In genomic region chr1:9652379-9653194, GRCh38 we compare ENCODE assay signal across 9 cellular contexts. TPM values are rescaled to one million over a fixed set of nuclear protein-coding genes. Genes with fewer than 3 reads are reported as not detected.
DNase-seq lines count a peak whose midpoint lies in the region; ATAC-seq, FAIRE-seq and TF ChIP-seq lines count a peak whose summit lies in the region.
"Had no signal": no experiment of that assay in that cellular context is flagged by ENCODE, and none has a peak within 500 bp of the region (broad histone marks: within the 10 kb centered on the region; RNA-seq: fewer than 3 reads in every experiment).

No MANE protein-coding gene starts in this region.

- FAIRE-seq in K562 (lab: Jason Lieb, UNC): no peak

- intact Hi-C loops in K562 (cut with micrococcal nuclease): no loop called here

- ATAC-seq in K562 (peak; percentile 48), lung (ENCODE audit: insufficient read depth, low FRiP score) (peak; percentile 30)

- no peak for TF ChIP-seq CTCF in K562 (IDR thresholded peaks at IDR 0.05 in 2 of 3, conservative IDR thresholded peaks at IDR 0.05 in 1 of 3; ENCODE audit: insufficient read depth in 2 of 3, low read depth in 1 of 3, low read length in 3 of 3)
- TF ChIP-seq CTCF in lung (IDR thresholded peaks at IDR 0.05; ENCODE audit: control extremely low read depth, extremely low read depth): no peak

- H3K36me3 ChIP-seq in K562 (ENCODE audit: control insufficient read depth, insufficient read depth, low read length) (no peaks in the 10 kb centered on the region), lung (ENCODE audit: control insufficient read depth in 2 of 2, insufficient read depth in 2 of 2, low read length in 2 of 2) (no peaks in the 10 kb centered on the region)

- peak overlapping the region in 1 of 2 experiments; percentile 87; a peak in 2 of 4 replicates for H3K9ac ChIP-seq in K562 (ENCODE audit: insufficient read depth in 1 of 2, low read depth in 2 of 2, low read length in 2 of 2)

- POLR2A ChIA-PET in K562 (lab: Yijun Ruan, JAX): interaction anchor here (0.7 to 1.7 kb wide), 2 partner anchors 11 to 25 kb away, joined by 3 to 6 read pairs; no protein-coding TSS in a partner anchor

- peak; percentile 59 for DNase-seq in NK-92 treated with Interleukin-12 subunit alpha and Interleukin-12 subunit beta, amount 100 ng/mL, for 24 hours (lab: John Stamatoyannopoulos, UW)
- DNase-seq in NK-92 (lab: John Stamatoyannopoulos, UW; ENCODE audit: unreplicated experiment) (no peak), T-helper 1 cell (peak; percentile 56 to 80 (median 66)), K562 (ENCODE audit: extremely low read depth in 1 of 4, low spot score in 3 of 4) (peak in 3 of 4 experiments; percentile 36 to 55 (median 51)), lung (ENCODE audit: low spot score) (no peak), cortex of kidney (lab: John Stamatoyannopoulos, UW) (no peak), NCI-H1694 treated with DMSO at 0.1 percent for 48 hours (lab: John Stamatoyannopoulos, UW) (no peak)

- peak overlapping the region; percentile 55 for H3K4me2 ChIP-seq in K562 (ENCODE audit: insufficient read depth, low read length)

- no peaks in the 10 kb centered on the region for H3K79me2 ChIP-seq in K562 (ENCODE audit: control insufficient read depth, insufficient read depth, low read length)

- H3K4me1 ChIP-seq in K562 (replicated peaks in 1 of 2; ENCODE audit: control insufficient read depth in 2 of 2, insufficient read depth in 2 of 2, low read length in 2 of 2) (peaks cover 14 to 40% of the 10 kb centered on the region in 2 experiments), lung (ENCODE audit: control insufficient read depth in 2 of 2, insufficient read depth in 2 of 2, low read length in 2 of 2) (no peaks in the 10 kb centered on the region)

- H3K27ac ChIP-seq in K562 (ENCODE audit: extremely low read depth, low read depth, low read length) (no peak overlapping the region), lung (ENCODE audit: low read depth in 1 of 2, low read length in 1 of 2) (peak overlapping the region in 1 of 2 donors; percentile 84), temporal lobe (ENCODE audit: low read depth, low read length) (peak overlapping the region; percentile 9)
- H3K27ac ChIP-seq: C4-2B had no signal

- TF ChIP-seq RAD21 in K562 (CRISPR knock-in tag; conservative IDR thresholded peaks at IDR 0.05 in 1 of 2, IDR thresholded peaks at IDR 0.05 in 1 of 2): no peak

- TSS peak; percentile 54 for BruUV-seq in K562 (replicated peaks; lab: Mats Ljungman, UMichigan)

- no peak for TF ChIP-seq POLR2A in K562 (conservative IDR thresholded peaks at IDR 0.05)

- H3K4me3 ChIP-seq in K562 (peak overlapping the region; percentile 48), lung (peak overlapping the region; percentile 36)

- 32% methylated on average over 48 of the region's 55 CpGs for WGBS in K562 (ENCODE audit: insufficient coverage, low coverage, missing lambda C conversion rate)
- 4 to 8% methylated on average over 55 of the region's 55 CpGs for whole genome bisulfite sequencing in lung, 2 donors

- H3K27me3 ChIP-seq in K562 (ENCODE audit: control insufficient read depth in 2 of 2, insufficient read depth in 2 of 2, low read length in 2 of 2) (peaks cover 6 to 9% of the 10 kb centered on the region in 2 experiments; a peak in 3 of 5 replicates), lung (ENCODE audit: control insufficient read depth, insufficient read depth) (no peaks in the 10 kb centered on the region)

- in situ Hi-C loops in K562 (cut with MboI): no loop called here

- H3K9me3 ChIP-seq in K562 (replicated peaks; ENCODE audit: control insufficient read depth, insufficient read depth, low read depth, low read length) (no peaks in the 10 kb centered on the region), lung (ENCODE audit: control insufficient read depth in 2 of 2, insufficient read depth in 1 of 2, low read length in 1 of 2) (no peaks in the 10 kb centered on the region)

- H3K9me1 ChIP-seq in K562 (ENCODE audit: control insufficient read depth, insufficient read depth, low read length): no peaks in the 10 kb centered on the region

- CTCF ChIA-PET in K562 (lab: Yijun Ruan, JAX; ENCODE audit: low intra/inter-chr PET ratio): no interaction called here

- TF ChIP-seq EP300 in K562 (IDR thresholded peaks at IDR 0.05; ENCODE audit: low read length): no peak

- peak overlapping the region; percentile 61 for H2AFZ ChIP-seq in K562 (ENCODE audit: low read depth, low read length)

- H4K20me1 ChIP-seq in K562 (replicated peaks; ENCODE audit: control insufficient read depth, insufficient read depth, low read length): no peaks in the 10 kb centered on the region

TF ChIP-seq in K562, 482 proteins besides CTCF, POLR2A, EP300 and RAD21 (continues in another document):
- 0 out of 2 replicates have a peak, but pooled peaks have one; percentile 25 for TF ChIP-seq EGR1 (conservative IDR thresholded peaks at IDR 0.05)
- peak; percentile 7 for TF ChIP-seq HMGN3 (IDR thresholded peaks at IDR 0.05; ENCODE audit: borderline replicate concordance, extremely low read depth, insufficient read length, low read depth, low read length)
- peak; percentile 34; the same call in 1 of the 2 replicates for TF ChIP-seq GABPA (tag; conservative IDR thresholded peaks at IDR 0.05; ENCODE audit: low read depth)
- TF ChIP-seq ZNF224 (CRISPR knock-in tag; IDR thresholded peaks at IDR 0.05): no peak
- TF ChIP-seq ZC3H8 (IDR thresholded peaks at IDR 0.05): no peak
- peak; percentile 26; the same call in 1 of the 2 replicates for TF ChIP-seq ETV5 (CRISPR knock-in tag; IDR thresholded peaks at IDR 0.05; ENCODE audit: low read depth)
- TF ChIP-seq PCBP1 (IDR thresholded peaks at IDR 0.05; ENCODE audit: low read depth, low read length, poor library complexity, severe bottlenecking): peak; percentile 18
- TF ChIP-seq, protein P1, sequence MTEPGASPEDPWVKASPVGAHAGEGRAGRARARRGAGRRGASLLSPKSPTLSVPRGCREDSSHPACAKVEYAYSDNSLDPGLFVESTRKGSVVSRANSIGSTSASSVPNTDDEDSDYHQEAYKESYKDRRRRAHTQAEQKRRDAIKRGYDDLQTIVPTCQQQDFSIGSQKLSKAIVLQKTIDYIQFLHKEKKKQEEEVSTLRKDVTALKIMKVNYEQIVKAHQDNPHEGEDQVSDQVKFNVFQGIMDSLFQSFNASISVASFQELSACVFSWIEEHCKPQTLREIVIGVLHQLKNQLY (CRISPR knock-in tag; conservative IDR thresholded peaks at IDR 0.05): no peak
- TF ChIP-seq FIP1L1 (IDR thresholded peaks at IDR 0.05; ENCODE audit: low read depth, low read length, poor library complexity, severe bottlenecking): no peak
- no peak for TF ChIP-seq USF1 (CRISPR knock-in tag; IDR thresholded peaks at IDR 0.05)
- TF ChIP-seq NRF1 (conservative IDR thresholded peaks at IDR 0.05 in 1 of 2, IDR thresholded peaks at IDR 0.05 in 1 of 2): peak; percentile 62 to 71; a peak in 2 of 4 replicates
- peak; percentile 39; the same call in 1 of the 2 replicates for TF ChIP-seq ZNF395 (CRISPR knock-in tag; IDR thresholded peaks at IDR 0.05)
- TF ChIP-seq ETV1 (tag; conservative IDR thresholded peaks at IDR 0.05; ENCODE audit: low read depth): peak; percentile 51
- no peak for TF ChIP-seq NCOA4 (IDR thresholded peaks at IDR 0.05; ENCODE audit: partially characterized antibody)
- TF ChIP-seq ZBTB7A (IDR thresholded peaks at IDR 0.05; ENCODE audit: borderline replicate concordance, control insufficient read depth, low read depth, low read length): 0 out of 2 replicates have a peak, but pooled peaks have one; percentile 20
- no peak for TF ChIP-seq HEY1 (CRISPR knock-in tag; IDR thresholded peaks at IDR 0.05; ENCODE audit: borderline replicate concordance)
- peak; percentile 77 for TF ChIP-seq SPI1 (IDR thresholded peaks at IDR 0.05; ENCODE audit: borderline replicate concordance, low read depth, low read length)
- peak; percentile 43 for TF ChIP-seq ZFX (CRISPR knock-in tag; IDR thresholded peaks at IDR 0.05)

RNA-seq across cellular contexts. Expression of gene PIK3CD, which starts 1.1 kb away (rescaled TPM):
- total RNA-seq in K562 (2011; cell fraction: chromatin; rRNA removed; ENCODE audit: low replicate concordance): 17.5 and 44.3 TPM in 2 replicates
- 32.4 and 33.3 TPM in 2 replicates for total RNA-seq in K562 (2011; cell fraction: nucleolus; rRNA removed)
- total RNA-seq in K562 (2011; cell fraction: nucleoplasm; rRNA removed): 16.6 and 20.1 TPM in 2 replicates
- total RNA-seq in K562 (2014; rRNA removed) (7.4 and 15.2 TPM in 2 replicates), K562 (2014; rRNA removed; fragmentation: Illumina TruSeq; extraction: Trizol) (4.4 and 5.1 TPM in 2 replicates), K562 (2015; rRNA removed; fragmentation: Illumina TruSeq; extraction: Trizol) (7.2 and 8.2 TPM in 2 replicates), K562 (2021) (19.5 and 20.8 TPM in 2 replicates), lung (10 to 100 TPM; 17.0 to 26.6 TPM), temporal lobe (8.9 TPM)
- polyA plus RNA-seq in K562 (2011; rRNA removed) (5.6 and 14.8 TPM in 2 replicates), K562 (2014; fragmentation: Illumina TruSeq; extraction: Trizol) (9.5 and 12.5 TPM in 2 replicates), K562 (2014; fragmentation: Nextera tagmentation; extraction: Ambion mirVana) (1 to 10 TPM; 1.8 to 2.0 TPM), K562 (2014; rRNA removed) (10.8 and 11.1 TPM in 2 replicates), lung (10 to 100 TPM in 1 of 2 donors, 1 to 10 TPM in 1; 7.8 to 29.6 TPM)
- polyA plus RNA-seq in K562 (2011; cell fraction: cytosol; rRNA removed): 8.3 and 11.4 TPM in 2 replicates
- polyA plus RNA-seq in K562 (2011; cell fraction: nucleus; rRNA removed): 24.4 and 38.0 TPM in 2 replicates
- 11.3 and 21.5 TPM in 2 replicates for polyA plus RNA-seq in K562 (2012)
- polyA minus RNA-seq in K562 (2011; rRNA and poly(A)+ RNA removed): 5.2 and 8.9 TPM in 2 replicates
- polyA minus RNA-seq in K562 (2011; cell fraction: cytosol; rRNA and poly(A)+ RNA removed): 7.1 and 15.0 TPM in 2 replicates
- 12.5 and 24.8 TPM in 2 replicates for polyA minus RNA-seq in K562 (2011; cell fraction: nucleus; rRNA and poly(A)+ RNA removed)

Comparison
In these comparisons a context has a peak if more than half of its experiments do, and no peak if none do; other contexts are left out.
1. DNase-seq: peak in NK-92 treated with Interleukin-12 subunit alpha and Interleukin-12 subunit beta, amount 100 ng/mL, for 24 hours (single experiment), T-helper 1 cell (5 of 5) and K562 (3 of 4); none in NK-92 (single experiment), lung (single experiment), cortex of kidney (single experiment) and NCI-H1694 treated with DMSO at 0.1 percent for 48 hours (single experiment).